Comparison of ENCODE assay signal across 8 cellular contexts in genomic region chr9:113409481-113409880, GRCh38. TPM values are rescaled to one million over a fixed set of nuclear protein-coding genes. Genes with fewer than 3 reads are reported as not detected.
DNase-seq lines count a peak whose midpoint lies in the region; ATAC-seq, FAIRE-seq and TF ChIP-seq lines count a peak whose summit lies in the region.

No MANE protein-coding gene starts in this region.

- H3K4me3 Mint-ChIP-seq in stimulated activated naive CD8-positive, alpha-beta T cell treated with anti-CD3 and anti-CD28 coated beads, Interleukin-15, Interleukin-2, amounts not matched to agents 100 ng/mL and 50 ng/mL, for 24 hours, result peak overlapping the region; percentile 96

- no peaks in the 10 kb centered on the region for H3K9me3 Mint-ChIP-seq in stimulated activated naive CD8-positive, alpha-beta T cell treated with anti-CD3 and anti-CD28 coated beads, Interleukin-15, Interleukin-2, amounts not matched to agents 100 ng/mL and 50 ng/mL, for 24 hours

- ATAC-seq in stimulated activated naive CD8-positive, alpha-beta T cell treated with anti-CD3 and anti-CD28 coated beads, Interleukin-15, Interleukin-2, amounts not matched to agents 100 U/mL and 50 U/mL, for 24 hours, result no peak

- in situ Hi-C loops in brain microvascular endothelial cell (cut with HindIII; ENCODE audit: low pct_ligation_motif_present, low sequenced_read_pairs), result no loop called here

- H3K9me3 ChIP-seq in mesodermal cell (ENCODE audit: control insufficient read depth, low read length), result no peaks in the 10 kb centered on the region

- no peak for FAIRE-seq in GM12891 (lab: Jason Lieb, UNC)

- H3K4me1 Mint-ChIP-seq in stimulated activated naive CD8-positive, alpha-beta T cell treated with anti-CD3 and anti-CD28 coated beads, Interleukin-15, Interleukin-2, amounts not matched to agents 100 ng/mL and 50 ng/mL, for 24 hours (ENCODE audit: low read depth), result peaks cover 43% of the 10 kb centered on the region

- WGBS in mesodermal cell (ENCODE audit: insufficient coverage in 2 of 2), 2 experiments, result 47 to 59% methylated on average over 8 to 9 of the region's 10 CpGs

- H3K27ac Mint-ChIP-seq in stimulated activated naive CD8-positive, alpha-beta T cell treated with anti-CD3 and anti-CD28 coated beads, Interleukin-15, Interleukin-2, amounts not matched to agents 100 ng/mL and 50 ng/mL, for 24 hours, result peak overlapping the region; percentile 99

- TF ChIP-seq POLR2A in GM12891 (IDR thresholded peaks at IDR 0.05; ENCODE audit: low read depth, low read length), result no peak

- no peaks in the 10 kb centered on the region for H3K27me3 ChIP-seq in brain microvascular endothelial cell (replicated peaks)

- TF ChIP-seq CTCF in brain microvascular endothelial cell (IDR thresholded peaks at IDR 0.05; ENCODE audit: low read depth, low read length, missing control alignments), result no peak

- no peaks in the 10 kb centered on the region for H3K4me1 ChIP-seq in mesodermal cell (ENCODE audit: control insufficient read depth, insufficient read depth, low read length, poor library complexity, severe bottlenecking)

- H3K36me3 Mint-ChIP-seq in stimulated activated naive CD8-positive, alpha-beta T cell treated with anti-CD3 and anti-CD28 coated beads, Interleukin-15, Interleukin-2, amounts not matched to agents 100 ng/mL and 50 ng/mL, for 24 hours (ENCODE audit: low read depth), result peaks cover 37% of the 10 kb centered on the region

- H3K27ac ChIP-seq in brain microvascular endothelial cell (peak overlapping the region; percentile 97), mesodermal cell (ENCODE audit: low read depth, low read length, severe bottlenecking) (peak overlapping the region; percentile 97)

- H3K4me3 ChIP-seq in brain microvascular endothelial cell (ENCODE audit: low read depth, low read length) (peak overlapping the region; percentile 94), mesodermal cell (ENCODE audit: extremely low read depth, insufficient read depth, low read length, poor library complexity, severe bottlenecking) (peak overlapping the region; percentile 95)

- no peak for DNase-seq in stimulated activated naive CD8-positive, alpha-beta T cell treated with anti-CD3 and anti-CD28 coated beads, Interleukin-15, Interleukin-2, amounts not matched to agents 100 U/mL and 50 U/mL, for 24 hours
- DNase-seq in brain microvascular endothelial cell (no peak), germinal center (ENCODE audit: low spot score) (no peak), GM12891 (ENCODE audit: insufficient read length, low spot score) (no peak), NCI-H2107 treated with DMSO at 0.1 percent for 48 hours (lab: John Stamatoyannopoulos, UW; ENCODE audit: unreplicated experiment) (no peak), OCI-M2 (lab: John Stamatoyannopoulos, UW; ENCODE audit: unreplicated experiment) (no peak)

- H3K36me3 ChIP-seq in brain microvascular endothelial cell (replicated peaks) (peaks cover 13% of the 10 kb centered on the region), mesodermal cell (ENCODE audit: control insufficient read depth, insufficient read depth, low read length) (peaks cover 26% of the 10 kb centered on the region)

- no peaks in the 10 kb centered on the region for H3K27me3 Mint-ChIP-seq in stimulated activated naive CD8-positive, alpha-beta T cell treated with anti-CD3 and anti-CD28 coated beads, Interleukin-15, Interleukin-2, amounts not matched to agents 100 ng/mL and 50 ng/mL, for 24 hours

TF ChIP-seq in GM12891, 5 proteins besides CTCF, POLR2A, EP300 and RAD21:
- no peak for TF ChIP-seq POLR2AphosphoS5 (IDR thresholded peaks at IDR 0.05; ENCODE audit: low read depth, low read length)
- no peak for TF ChIP-seq PAX5 (IDR thresholded peaks at IDR 0.05; ENCODE audit: insufficient read depth, low read length, severe bottlenecking)
- no peak for TF ChIP-seq POU2F2 (IDR thresholded peaks at IDR 0.05; ENCODE audit: low read depth, low read length)
- no peak for TF ChIP-seq SPI1 (IDR thresholded peaks at IDR 0.05; ENCODE audit: low read depth, low read length)
- no peak for TF ChIP-seq TAF1 (IDR thresholded peaks at IDR 0.05; ENCODE audit: low read depth, low read length)
TF ChIP-seq in GM12891: peak in this region for 0.

RNA-seq across cellular contexts. Expression of gene POLE3, which starts 1.0 kb away (rescaled TPM):
- 43.3 TPM for polyA plus RNA-seq in mesodermal cell (2013, experiment 1 of 2)
- 39.5 TPM for polyA plus RNA-seq in mesodermal cell (2013, experiment 2 of 2)
- 48.7 TPM for polyA plus RNA-seq in GM12891 (2012; ENCODE audit: low read depth, missing spikeins)

RNA-seq across cellular contexts. Expression of gene C9orf43, which starts 1.1 kb away (rescaled TPM):
- 0.18 TPM for polyA plus RNA-seq in mesodermal cell (2013, experiment 1 of 2)
- 0.25 TPM for polyA plus RNA-seq in mesodermal cell (2013, experiment 2 of 2)
- 0.58 TPM for polyA plus RNA-seq in GM12891 (2012; ENCODE audit: low read depth, missing spikeins)

RNA-seq across cellular contexts. Expression of gene ALAD, which starts 8.4 kb away (rescaled TPM):
- polyA plus RNA-seq in mesodermal cell (2013, experiment 1 of 2), result 25.9 TPM
- 25.9 TPM for polyA plus RNA-seq in mesodermal cell (2013, experiment 2 of 2)
- polyA plus RNA-seq in GM12891 (2012; ENCODE audit: low read depth, missing spikeins), result 15.0 TPM

RNA-seq across cellular contexts. Expression of gene HDHD3, which starts 32.7 kb away (rescaled TPM):
- 7.8 TPM for polyA plus RNA-seq in mesodermal cell (2013, experiment 1 of 2)
- polyA plus RNA-seq in mesodermal cell (2013, experiment 2 of 2), result 11.1 TPM
- 11.4 TPM for polyA plus RNA-seq in GM12891 (2012; ENCODE audit: low read depth, missing spikeins)

RNA-seq across cellular contexts. Expression of gene RGS3, which starts 54.0 kb away (rescaled TPM):
- polyA plus RNA-seq in mesodermal cell (2013, experiment 1 of 2), result 125 TPM
- 96.4 TPM for polyA plus RNA-seq in mesodermal cell (2013, experiment 2 of 2)
- 37.2 TPM for polyA plus RNA-seq in GM12891 (2012; ENCODE audit: low read depth, missing spikeins)
